ENCODE assay signal across 1 cellular context in genomic region chr9:88272986-88273385, GRCh38.
TF ChIP-seq lines count a peak whose summit lies in the region.

No MANE protein-coding gene starts in this region.

TF ChIP-seq in H1, 55 proteins besides CTCF, POLR2A, EP300 and RAD21:
- TF ChIP-seq BRCA1 (IDR thresholded peaks at IDR 0.05; ENCODE audit: low read depth, low read length): no peak
